Comparison of ENCODE assay signal across 26 cellular contexts in genomic region chr7:77975672-77976480, GRCh38.
"Had no signal": no experiment of that assay in that cellular context is flagged by ENCODE, and none has a peak within 500 bp of the region (broad histone marks: within the 10 kb centered on the region; RNA-seq: fewer than 3 reads in every experiment).

No MANE protein-coding gene starts in this region.

- DNase-seq: activated B cell treated with CpG ODN at 0.5 μM for 24 hours; activated CD4-positive, alpha-beta T cell treated with anti-CD3 and anti-CD28 coated beads, Interleukin-2, amount 50 U/mL, for 1 hour; activated CD8-positive, alpha-beta T cell treated with anti-CD3 and anti-CD28 coated beads for 36 hours; activated T-cell treated with anti-CD3 and anti-CD28 coated beads, Interleukin-2, amount 50 U/mL, for 48 hours; central memory CD4-positive, alpha-beta T cell; effector CD4-positive, alpha-beta T cell; esophagus squamous epithelium; foreskin melanocyte; heart right ventricle; left lung; lower lobe of right lung; mesenchymal stem cell; naive thymus-derived CD8-positive, alpha-beta T cell; occipital lobe; stimulated activated CD4-positive, alpha-beta T cell treated with anti-CD3 and anti-CD28 coated beads, Interleukin-15, amount 100 ng/mL, for 24 hours; stimulated activated CD4-positive, alpha-beta T cell treated with anti-CD3 and anti-CD28 coated beads, Interleukin-2, amount 100 ng/mL, for 24 hours; stimulated activated naive CD8-positive, alpha-beta T cell treated with anti-CD3 and anti-CD28 coated beads, Interleukin-15, Interleukin-2, amounts not matched to agents 100 U/mL and 50 U/mL, for 24 hours; T1000; testis; transverse colon had no signal

- H3K9me3 ChIP-seq: breast epithelium, esophagus squamous epithelium, heart right ventricle, left lung, lower lobe of right lung, right atrium auricular region, testis, transverse colon had no signal

- H3K4me1 ChIP-seq: breast epithelium, esophagus squamous epithelium, left lung, lower lobe of right lung, right atrium auricular region, testis, transverse colon had no signal

- H3K9ac ChIP-seq: neural progenitor cell had no signal

- H3K36me3 ChIP-seq: breast epithelium, esophagus squamous epithelium, heart right ventricle, left lung, lower lobe of right lung, neural progenitor cell, right atrium auricular region, transverse colon had no signal

- H3K4me3 ChIP-seq: breast epithelium, esophagus squamous epithelium, heart right ventricle, left lung, lower lobe of right lung, neural progenitor cell, right atrium auricular region, testis, transverse colon had no signal

- H2AFZ ChIP-seq: neural progenitor cell had no signal

- ATAC-seq: activated CD8-positive, alpha-beta T cell treated with anti-CD3 and anti-CD28 coated beads for 36 hours; activated naive CD4-positive, alpha-beta T cell treated with anti-CD3 and anti-CD28 coated beads, Interleukin-2, amount 50 U/mL, for 72 hours; heart right ventricle; left lung; lower lobe of right lung; naive thymus-derived CD8-positive, alpha-beta T cell; stimulated activated naive CD8-positive, alpha-beta T cell treated with anti-CD3 and anti-CD28 coated beads, Interleukin-15, Interleukin-2, amounts not matched to agents 100 U/mL and 50 U/mL, for 24 hours had no signal

- H3K4me2 ChIP-seq: neural progenitor cell had no signal

- H3K27me3 ChIP-seq: breast epithelium, esophagus squamous epithelium, heart right ventricle, left lung, neural progenitor cell, right atrium auricular region, testis, transverse colon had no signal

- FAIRE-seq: islet of Langerhans had no signal

- H3K27ac ChIP-seq: breast epithelium, epithelial cell of prostate, esophagus squamous epithelium, heart right ventricle, left lung, lower lobe of right lung, neural progenitor cell, right atrium auricular region, testis, transverse colon had no signal
